ENCODE assay signal across 21 cellular contexts in genomic region chr12:79638490-79638889, GRCh38.
"Had no signal": no experiment of that assay in that cellular context is flagged by ENCODE, and none has a peak within 500 bp of the region (broad histone marks: within the 10 kb centered on the region; RNA-seq: fewer than 3 reads in every experiment).

No MANE protein-coding gene starts in this region.

- H3K9me3 ChIP-seq: heart right ventricle, neutrophil, sigmoid colon, testis, tibial nerve, upper lobe of right lung, vagina had no signal

- H3K4me1 Mint-ChIP-seq: nephron progenitor cell; stimulated activated naive CD8-positive, alpha-beta T cell treated with anti-CD3 and anti-CD28 coated beads, Interleukin-15, amount 100 ng/mL, for 72 hours had no signal

- H3K36me3 Mint-ChIP-seq: naive thymus-derived CD4-positive, alpha-beta T cell; stimulated activated naive B cell treated with anti-CD40 and anti-IgM and Interleukin-4, amounts not matched to agents 10 μg/mL and 1 μg/mL and 100 μg/mL, for 72 hours had no signal

- H3K36me3 ChIP-seq: heart right ventricle, neutrophil, sigmoid colon, tibial nerve, upper lobe of right lung, vagina had no signal

- H3K4me3 Mint-ChIP-seq: endodermal cell; naive thymus-derived CD4-positive, alpha-beta T cell; nephron progenitor cell; stimulated activated naive B cell treated with anti-CD40 and anti-IgM and Interleukin-4, amounts not matched to agents 10 μg/mL and 1 μg/mL and 100 μg/mL, for 72 hours; stimulated activated naive CD8-positive, alpha-beta T cell treated with anti-CD3 and anti-CD28 coated beads, Interleukin-15, amount 100 ng/mL, for 72 hours had no signal

- H3K4me3 ChIP-seq: coronary artery, heart right ventricle, sigmoid colon, skin epidermis, testis, tibial nerve, upper lobe of right lung, vagina had no signal

- ATAC-seq: heart right ventricle; left cardiac atrium; naive thymus-derived CD4-positive, alpha-beta T cell; stimulated activated naive B cell treated with anti-CD40 and anti-IgM and Interleukin-4, amounts not matched to agents 10 μg/mL and 1 μg/mL and 100 μg/mL, for 72 hours; stimulated activated naive CD8-positive, alpha-beta T cell treated with anti-CD3 and anti-CD28 coated beads, Interleukin-15, amount 100 ng/mL, for 72 hours; upper lobe of right lung had no signal

- H3K9me3 Mint-ChIP-seq: nephron progenitor cell; stimulated activated naive B cell treated with anti-CD40 and anti-IgM and Interleukin-4, amounts not matched to agents 10 μg/mL and 1 μg/mL and 100 μg/mL, for 72 hours; stimulated activated naive CD8-positive, alpha-beta T cell treated with anti-CD3 and anti-CD28 coated beads, Interleukin-15, amount 100 ng/mL, for 72 hours had no signal

- H3K27me3 ChIP-seq: heart right ventricle, neutrophil, sigmoid colon, testis, tibial nerve, upper lobe of right lung, vagina had no signal

- H3K27ac ChIP-seq: coronary artery, heart right ventricle, neutrophil, sigmoid colon, skin epidermis, testis, tibial nerve, upper lobe of right lung, vagina had no signal

- DNase-seq: effector CD4-positive, alpha-beta T cell; endodermal cell; heart right ventricle; kidney; left cardiac atrium; mesendoderm; naive thymus-derived CD4-positive, alpha-beta T cell; nephron progenitor cell; posterior cingulate gyrus; sigmoid colon; stimulated activated CD4-positive, alpha-beta T cell treated with anti-CD3 and anti-CD28 coated beads, Interleukin-2, amount 100 ng/mL, for 24 hours; stimulated activated CD4-positive, alpha-beta T cell treated with anti-CD3 and anti-CD28 coated beads, Interleukin-4, amount 100 ng/mL, for 4 hours; stimulated activated naive B cell treated with anti-CD40 and anti-IgM and Interleukin-4, amounts not matched to agents 10 μg/mL and 1 μg/mL and 100 μg/mL, for 72 hours; stimulated activated naive CD8-positive, alpha-beta T cell treated with anti-CD3 and anti-CD28 coated beads, Interleukin-15, amount 100 ng/mL, for 72 hours; testis; upper lobe of right lung had no signal

- H3K27ac Mint-ChIP-seq: endodermal cell; naive thymus-derived CD4-positive, alpha-beta T cell; nephron progenitor cell; stimulated activated naive B cell treated with anti-CD40 and anti-IgM and Interleukin-4, amounts not matched to agents 10 μg/mL and 1 μg/mL and 100 μg/mL, for 72 hours; stimulated activated naive CD8-positive, alpha-beta T cell treated with anti-CD3 and anti-CD28 coated beads, Interleukin-15, amount 100 ng/mL, for 72 hours had no signal

- H3K4me1 ChIP-seq: testis, upper lobe of right lung had no signal

- H3K27me3 Mint-ChIP-seq: stimulated activated naive B cell treated with anti-CD40 and anti-IgM and Interleukin-4, amounts not matched to agents 10 μg/mL and 1 μg/mL and 100 μg/mL, for 72 hours; stimulated activated naive CD8-positive, alpha-beta T cell treated with anti-CD3 and anti-CD28 coated beads, Interleukin-15, amount 100 ng/mL, for 72 hours had no signal
